In genomic region chr1:17125756-17126237, GRCh38 we compare ENCODE assay signal across 8 cellular contexts. TPM values are rescaled to one million over a fixed set of nuclear protein-coding genes. Genes with fewer than 3 reads are reported as not detected.
DNase-seq lines count a peak whose midpoint lies in the region; ATAC-seq, FAIRE-seq and TF ChIP-seq lines count a peak whose summit lies in the region.

No MANE protein-coding gene starts in this region.

- H2AFZ ChIP-seq in KMS-11 (ENCODE audit: low read depth): no peak overlapping the region
- peak overlapping the region; percentile 53 for H2AFZ ChIP-seq in parathyroid adenoma

- DNase-seq in SK-MEL-5 (ENCODE audit: low read depth, low spot score) (peak; percentile 84), activated gamma-delta T cell treated with Interleukin-2 at 50 U/mL for 16 hours (peak; percentile 77), tibial nerve (ENCODE audit: low spot score in 2 of 2) (peak; percentile 79 to 92)

- 5% methylated on average over 16 of the region's 16 CpGs; no CpG with 5 or more reads in 1 of the 2 donors for WGBS in gastroesophageal sphincter (ENCODE audit: low coverage in 1 of 2), 2 donors
- 7 to 13% methylated on average over 16 of the region's 16 CpGs for WGBS in tibial nerve, 2 donors

- H3K4me1 ChIP-seq in KMS-11 (ENCODE audit: low read depth, poor library complexity, severe bottlenecking) (no peaks in the 10 kb centered on the region), gastroesophageal sphincter (peaks cover 0 to 13% (median 3%) of the 10 kb centered on the region in 3 donors), parathyroid adenoma (no peaks in the 10 kb centered on the region), tibial nerve (peaks cover 0 to 18% (median 3%) of the 10 kb centered on the region in 4 donors)

- H3K9ac ChIP-seq in KMS-11 (no peak overlapping the region), parathyroid adenoma (no peak overlapping the region)

- TF ChIP-seq EP300 in gastroesophageal sphincter (IDR thresholded peaks at IDR 0.05): no peak
- peak in 1 of 2 donors; percentile 22 for TF ChIP-seq EP300 in tibial nerve (IDR thresholded peaks at IDR 0.05)

- H3K9me3 ChIP-seq in gastroesophageal sphincter (no peaks in the 10 kb centered on the region), parathyroid adenoma (ENCODE audit: control insufficient read depth, low read length) (no peaks in the 10 kb centered on the region), tibial nerve (no peaks in the 10 kb centered on the region)

- H3K27me3 ChIP-seq in KMS-11 (ENCODE audit: insufficient read depth, low read depth) (peaks cover 72% of the 10 kb centered on the region), gastroesophageal sphincter (peaks cover 9% of the 10 kb centered on the region), parathyroid adenoma (ENCODE audit: control insufficient read depth, insufficient read depth, low read length) (no peaks in the 10 kb centered on the region), tibial nerve (no peaks in the 10 kb centered on the region)

- H3K27ac ChIP-seq in KMS-11: no peak overlapping the region
- H3K27ac ChIP-seq in gastroesophageal sphincter: no peak overlapping the region
- no peak overlapping the region for H3K27ac ChIP-seq in parathyroid adenoma
- peak overlapping the region in 1 of 4 donors; percentile 17 for H3K27ac ChIP-seq in tibial nerve

- in situ Hi-C loops in SK-MEL-5 (cut with HindIII; ENCODE audit: low pct_unique_long_range_greater_than_20kb, low sequenced_read_pairs): no loop called here

- H3K4me3 ChIP-seq in KMS-11 (IDR thresholded peaks at IDR 0.05; ENCODE audit: insufficient read depth, low read depth, low read length): no peak overlapping the region
- no peak overlapping the region for H3K4me3 ChIP-seq in gastroesophageal sphincter
- H3K4me3 ChIP-seq in parathyroid adenoma (ENCODE audit: low read depth, low read length): no peak overlapping the region
- peak overlapping the region in 1 of 4 donors; percentile 19 for H3K4me3 ChIP-seq in tibial nerve

- peak; percentile 80 for ATAC-seq in gastroesophageal sphincter
- ATAC-seq in GM19328 (IDR thresholded peaks at IDR 0.05; ENCODE audit: unreplicated experiment): no peak

- TF ChIP-seq CTCF in KMS-11 (conservative IDR thresholded peaks at IDR 0.05; ENCODE audit: low read depth, low read length) (peak; percentile 84), gastroesophageal sphincter (IDR thresholded peaks at IDR 0.05) (peak in 3 of 4 experiments; percentile 72 to 98 (median 91)), parathyroid adenoma (IDR thresholded peaks at IDR 0.05) (peak; percentile 82), tibial nerve (IDR thresholded peaks at IDR 0.05) (peak; percentile 92 to 95 (median 93))

- no peaks in the 10 kb centered on the region for H3K36me3 ChIP-seq in KMS-11 (ENCODE audit: insufficient read depth)
- no peaks in the 10 kb centered on the region for H3K36me3 ChIP-seq in gastroesophageal sphincter
- H3K36me3 ChIP-seq in parathyroid adenoma (ENCODE audit: control insufficient read depth, insufficient read depth, low read length): no peaks in the 10 kb centered on the region
- H3K36me3 ChIP-seq in tibial nerve: no peaks in the 10 kb centered on the region

- H3K79me2 ChIP-seq in KMS-11 (ENCODE audit: insufficient read depth, low read depth) (no peaks in the 10 kb centered on the region), parathyroid adenoma (no peaks in the 10 kb centered on the region)

- TF ChIP-seq POLR2A in gastroesophageal sphincter (IDR thresholded peaks at IDR 0.05): no peak
- TF ChIP-seq POLR2A in tibial nerve (IDR thresholded peaks at IDR 0.05): no peak

- FAIRE-seq in G401.6 (lab: Jason Lieb, UNC): peak; percentile 66

- H3K4me2 ChIP-seq in KMS-11: no peak overlapping the region
- H3K4me2 ChIP-seq in parathyroid adenoma (ENCODE audit: low read length): no peak overlapping the region

- H4K20me1 ChIP-seq in KMS-11 (ENCODE audit: insufficient read depth): no peaks in the 10 kb centered on the region

RNA-seq across cellular contexts. Expression of gene PADI2, which starts 6.5 kb away (rescaled TPM):
- 1.7 and 2.4 TPM in 2 replicates for total RNA-seq in SK-MEL-5 (2014; rRNA removed; shearing (Covaris generic))
- polyA plus RNA-seq in SK-MEL-5 (2015; cell fraction: cytosol; rRNA removed): 1.2 and 1.6 TPM in 2 replicates
- 0.47 and 0.98 TPM in 2 replicates for polyA plus RNA-seq in SK-MEL-5 (2015; cell fraction: nucleus; rRNA removed)
- total RNA-seq in gastroesophageal sphincter (1 to 10 TPM in 1 of 4 donors, under 1 TPM in 3; 0.12 to 1.9 (median 0.58) TPM), tibial nerve (10 to 100 TPM in 1 of 4 donors, 1 to 10 TPM in 3; 2.4 to 12.2 (median 6.3) TPM)
